Comparison of ENCODE assay signal across 8 cellular contexts in genomic region chr6:97186416-97186999, GRCh38.
DNase-seq lines count a peak whose midpoint lies in the region; ATAC-seq and TF ChIP-seq lines count a peak whose summit lies in the region.

No MANE protein-coding gene starts in this region.

- H3K27ac ChIP-seq in OCI-LY7 (ENCODE audit: low read depth, low read length, poor library complexity, severe bottlenecking) (no peak overlapping the region), tibial artery (no peak overlapping the region)

- H2AFZ ChIP-seq in OCI-LY7 (ENCODE audit: low read length), result no peak overlapping the region

- H3K27me3 ChIP-seq in tibial artery, result no peaks in the 10 kb centered on the region

- no peaks in the 10 kb centered on the region for H3K9me3 ChIP-seq in OCI-LY7 (ENCODE audit: low read length)
- no peaks in the 10 kb centered on the region for H3K9me3 ChIP-seq in tibial artery

- peak; percentile 90 for ATAC-seq in GM21360 (IDR thresholded peaks at IDR 0.05; ENCODE audit: unreplicated experiment)
- peak; percentile 88 for ATAC-seq in HG03575 (IDR thresholded peaks at IDR 0.05; ENCODE audit: extremely low read depth, insufficient number of reproducible peaks, low FRiP score, unreplicated experiment)

- H3K4me1 ChIP-seq in OCI-LY7 (ENCODE audit: insufficient read depth, low read length, poor library complexity, severe bottlenecking), result no peaks in the 10 kb centered on the region
- H3K4me1 ChIP-seq in tibial artery, result peaks cover 0 to 3% (median 0%) of the 10 kb centered on the region in 4 donors

- TF ChIP-seq CTCF in OCI-LY7 (conservative IDR thresholded peaks at IDR 0.05; ENCODE audit: low read length), result peak; percentile 100
- peak; percentile 56 to 63 for TF ChIP-seq CTCF in tibial artery (IDR thresholded peaks at IDR 0.05)

- H3K4me3 ChIP-seq in OCI-LY7 (ENCODE audit: low read depth, low read length, poor library complexity, severe bottlenecking), result no peak overlapping the region
- H3K4me3 ChIP-seq in tibial artery, result no peak overlapping the region

- DNase-seq in DMS79 (lab: John Stamatoyannopoulos, UW), result peak; percentile 14
- DNase-seq in OCI-LY7 (ENCODE audit: low spot score), result peak; percentile 73
- DNase-seq in activated T-cell treated with anti-CD3 and anti-CD28 coated beads for 4 hours, result peak; percentile 38
- peak; percentile 54 for DNase-seq in fibroblast of gingiva (ENCODE audit: low read depth)
- peak in 49 of 56 donors; percentile 0 to 86 (median 32) for DNase-seq in nucleus accumbens (lab: John Stamatoyannopoulos, UW)
- peak; percentile 51 to 61 for DNase-seq in tibial artery

- no TSS peak for BruUV-seq in OCI-LY7 (replicated peaks; lab: Mats Ljungman, UMichigan)

- intact Hi-C loops in OCI-LY7 (cut with micrococcal nuclease; ENCODE audit: unreplicated experiment), result loop anchor here (1.0 kb wide), 1 partner anchor 208 kb away; no protein-coding TSS in a partner anchor
- intact Hi-C loops in tibial artery (cut with DNase I; ENCODE audit: low total_unique reads), result loop anchor here (5.0 kb wide), 1 partner anchor 211 kb away; no protein-coding TSS in a partner anchor

- POLR2A ChIA-PET in OCI-LY7 (lab: Charles Lee), result interaction anchor here (0.6 to 1.6 kb wide), 3 partner anchors 11 to 15 kb away, joined by 3 to 6 read pairs (median 4); no protein-coding TSS in a partner anchor

- no peaks in the 10 kb centered on the region; the same call in 1 of the 2 replicates for H3K79me2 ChIP-seq in OCI-LY7 (ENCODE audit: insufficient read depth, low read depth, low read length)

- H3K36me3 ChIP-seq in OCI-LY7 (ENCODE audit: insufficient read depth, low read length) (peaks cover 46% of the 10 kb centered on the region), tibial artery (no peaks in the 10 kb centered on the region)

- CTCF ChIA-PET in OCI-LY7 (lab: Charles Lee; ENCODE audit: unreplicated experiment), result interaction anchor here (0.6 kb wide), 1 partner anchor 9 kb away, joined by 3 read pairs; no protein-coding TSS in a partner anchor

- H3K9me2 ChIP-seq in OCI-LY7 (ENCODE audit: insufficient read depth, low read length), result no peaks in the 10 kb centered on the region

- H4K20me1 ChIP-seq in OCI-LY7 (ENCODE audit: insufficient read depth, low read length), result no peaks in the 10 kb centered on the region; the same call in 1 of the 2 replicates

- no peak overlapping the region for H3K4me2 ChIP-seq in OCI-LY7 (ENCODE audit: low read length)

Comparison
In these comparisons a context has a peak if more than half of its experiments do, and no peak if none do; other contexts are left out.
1. DNase-seq: peak in every context shown above with its lines; median percentile 73 in OCI-LY7; 56 in tibial artery; 54 in fibroblast of gingiva; 38 in activated T-cell treated with anti-CD3 and anti-CD28 coated beads for 4 hours; 32 in nucleus accumbens; 14 in DMS79.